In the genomic region with DNA sequence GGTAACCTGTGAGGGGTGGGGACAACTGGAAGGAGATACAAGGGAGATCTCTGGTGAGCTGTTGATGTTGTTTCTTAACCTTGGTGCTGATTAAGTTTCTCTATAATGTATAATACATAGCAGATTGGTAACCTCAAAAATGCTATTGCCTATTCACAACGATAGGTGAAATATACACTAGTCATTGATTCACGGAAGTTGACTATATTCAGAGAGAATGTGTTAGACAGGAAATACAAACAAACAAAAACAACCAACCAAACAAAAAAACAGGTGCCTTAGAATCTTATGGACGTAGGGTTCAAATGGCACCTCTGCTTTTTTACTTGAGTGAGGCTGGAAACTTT, we compare ENCODE assay signal across 1 cellular context.
TF ChIP-seq lines count a peak whose summit lies in the region.

No MANE protein-coding gene starts in this region.

TF ChIP-seq in liver, 16 proteins besides CTCF, POLR2A, EP300 and RAD21 (continued from another document):
- TF ChIP-seq, protein P1, sequence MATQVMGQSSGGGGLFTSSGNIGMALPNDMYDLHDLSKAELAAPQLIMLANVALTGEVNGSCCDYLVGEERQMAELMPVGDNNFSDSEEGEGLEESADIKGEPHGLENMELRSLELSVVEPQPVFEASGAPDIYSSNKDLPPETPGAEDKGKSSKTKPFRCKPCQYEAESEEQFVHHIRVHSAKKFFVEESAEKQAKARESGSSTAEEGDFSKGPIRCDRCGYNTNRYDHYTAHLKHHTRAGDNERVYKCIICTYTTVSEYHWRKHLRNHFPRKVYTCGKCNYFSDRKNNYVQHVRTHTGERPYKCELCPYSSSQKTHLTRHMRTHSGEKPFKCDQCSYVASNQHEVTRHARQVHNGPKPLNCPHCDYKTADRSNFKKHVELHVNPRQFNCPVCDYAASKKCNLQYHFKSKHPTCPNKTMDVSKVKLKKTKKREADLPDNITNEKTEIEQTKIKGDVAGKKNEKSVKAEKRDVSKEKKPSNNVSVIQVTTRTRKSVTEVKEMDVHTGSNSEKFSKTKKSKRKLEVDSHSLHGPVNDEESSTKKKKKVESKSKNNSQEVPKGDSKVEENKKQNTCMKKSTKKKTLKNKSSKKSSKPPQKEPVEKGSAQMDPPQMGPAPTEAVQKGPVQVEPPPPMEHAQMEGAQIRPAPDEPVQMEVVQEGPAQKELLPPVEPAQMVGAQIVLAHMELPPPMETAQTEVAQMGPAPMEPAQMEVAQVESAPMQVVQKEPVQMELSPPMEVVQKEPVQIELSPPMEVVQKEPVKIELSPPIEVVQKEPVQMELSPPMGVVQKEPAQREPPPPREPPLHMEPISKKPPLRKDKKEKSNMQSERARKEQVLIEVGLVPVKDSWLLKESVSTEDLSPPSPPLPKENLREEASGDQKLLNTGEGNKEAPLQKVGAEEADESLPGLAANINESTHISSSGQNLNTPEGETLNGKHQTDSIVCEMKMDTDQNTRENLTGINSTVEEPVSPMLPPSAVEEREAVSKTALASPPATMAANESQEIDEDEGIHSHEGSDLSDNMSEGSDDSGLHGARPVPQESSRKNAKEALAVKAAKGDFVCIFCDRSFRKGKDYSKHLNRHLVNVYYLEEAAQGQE (IDR thresholded peaks at IDR 0.05) = no peak
- TF ChIP-seq SP1 (IDR thresholded peaks at IDR 0.05) (no peak), TAF1 (conservative IDR thresholded peaks at IDR 0.05) (no peak), RXRA (IDR thresholded peaks at IDR 0.05) (no peak), EGR1 (IDR thresholded peaks at IDR 0.05; ENCODE audit: low read depth in 2 of 2) (no peak), ATF3 (IDR thresholded peaks at IDR 0.05) (no peak), JUND (IDR thresholded peaks at IDR 0.05) (no peak), HNF4A (conservative IDR thresholded peaks at IDR 0.05) (no peak)
TF ChIP-seq in liver: peak in this region for 0.
